In the genomic region with DNA sequence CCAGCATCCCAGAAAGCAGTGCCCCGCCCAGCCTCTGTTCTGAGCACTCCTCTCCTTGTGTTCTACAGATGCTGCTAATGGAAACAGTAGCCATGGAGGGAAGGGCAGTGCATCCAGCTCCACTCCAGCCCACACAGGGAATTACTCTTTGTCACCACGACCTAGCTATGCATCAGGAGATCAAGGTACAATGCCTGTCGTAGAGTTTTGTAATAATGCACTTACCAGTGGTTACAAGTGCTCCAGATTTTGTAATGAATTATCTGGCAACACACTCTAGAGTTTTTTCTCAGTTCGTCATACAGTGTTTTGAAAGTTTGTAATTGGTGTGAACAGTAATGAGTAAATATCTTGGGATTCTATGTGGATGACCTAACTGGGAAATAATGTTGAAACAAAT, we compare ENCODE assay signal across 15 cellular contexts.
DNase-seq lines count a peak whose midpoint lies in the region; ATAC-seq and TF ChIP-seq lines count a peak whose summit lies in the region.
"Had no signal": no experiment of that assay in that cellular context is flagged by ENCODE, and none has a peak within 500 bp of the region (broad histone marks: within the 10 kb centered on the region; RNA-seq: fewer than 3 reads in every experiment).

No MANE protein-coding gene starts in this region.

- H4K20me1 ChIP-seq in GM23248 (ENCODE audit: insufficient read depth): no peaks in the 10 kb centered on the region

- H3K27me3 ChIP-seq in GM23248 (replicated peaks; ENCODE audit: insufficient read depth): no peaks in the 10 kb centered on the region
- no peaks in the 10 kb centered on the region for H3K27me3 ChIP-seq in RWPE2 (ENCODE audit: insufficient read depth, poor library complexity, severe bottlenecking)
- H3K27me3 ChIP-seq: sigmoid colon had no signal

- H3K4me1 ChIP-seq in GM23248 (ENCODE audit: insufficient read depth) (peaks cover 15% of the 10 kb centered on the region), RWPE2 (ENCODE audit: insufficient read depth, poor library complexity, severe bottlenecking) (peaks cover 14% of the 10 kb centered on the region)
- H3K4me1 ChIP-seq: sigmoid colon had no signal

- in situ Hi-C loops in GM23248 (cut with MboI): loop anchor here (25.0 kb wide), 1 partner anchor 227 kb away; no protein-coding TSS in a partner anchor

- no peak overlapping the region for H3K4me3 Mint-ChIP-seq in stimulated activated naive CD8-positive, alpha-beta T cell treated with anti-CD3 and anti-CD28 coated beads, Interleukin-15, amount 100 ng/mL, for 72 hours
- H3K4me3 Mint-ChIP-seq in activated T-cell treated with anti-CD3 and anti-CD28 coated beads, Interleukin-2, amount 50 U/mL, for 72 hours: no peak overlapping the region
- H3K4me3 Mint-ChIP-seq: activated T-helper 1 cell treated with anti-CD3 and anti-CD28 coated beads, Interleukin-12 subunit alpha, Interleukin-12 subunit beta, Interleukin-2, Interleukin-4 antibody, amounts not matched to agents 30 ng/mL and 10 ng/mL and 1 ng/mL, durations not matched to agents 14 hours and 24 hours and 36 hours had no signal

- no peaks in the 10 kb centered on the region for H3K4me1 Mint-ChIP-seq in stimulated activated naive CD8-positive, alpha-beta T cell treated with anti-CD3 and anti-CD28 coated beads, Interleukin-15, amount 100 ng/mL, for 72 hours
- H3K4me1 Mint-ChIP-seq in activated T-cell treated with anti-CD3 and anti-CD28 coated beads, Interleukin-2, amount 50 U/mL, for 72 hours (ENCODE audit: low read depth): no peaks in the 10 kb centered on the region

- no peaks in the 10 kb centered on the region for H3K79me2 ChIP-seq in GM23248 (ENCODE audit: insufficient read depth)

- H3K36me3 ChIP-seq in GM23248 (ENCODE audit: low read depth) (no peaks in the 10 kb centered on the region), RWPE2 (ENCODE audit: low read depth) (peaks cover 3% of the 10 kb centered on the region; the same call in 1 of the 2 replicates)
- H3K36me3 ChIP-seq: sigmoid colon had no signal

- peak overlapping the region; percentile 52 for H3K4me2 ChIP-seq in GM23248 (ENCODE audit: unreplicated experiment)
- H3K4me2 ChIP-seq: KMS-11 had no signal

- no peaks in the 10 kb centered on the region for H3K9me3 Mint-ChIP-seq in stimulated activated naive CD8-positive, alpha-beta T cell treated with anti-CD3 and anti-CD28 coated beads, Interleukin-15, amount 100 ng/mL, for 72 hours
- H3K9me3 Mint-ChIP-seq in activated T-cell treated with anti-CD3 and anti-CD28 coated beads, Interleukin-2, amount 50 U/mL, for 72 hours: no peaks in the 10 kb centered on the region
- H3K9me3 Mint-ChIP-seq: activated T-helper 1 cell treated with anti-CD3 and anti-CD28 coated beads, Interleukin-12 subunit alpha, Interleukin-12 subunit beta, Interleukin-2, Interleukin-4 antibody, amounts not matched to agents 30 ng/mL and 10 ng/mL and 1 ng/mL, durations not matched to agents 14 hours and 24 hours and 36 hours had no signal

- no peak overlapping the region for H3K27ac Mint-ChIP-seq in stimulated activated naive CD8-positive, alpha-beta T cell treated with anti-CD3 and anti-CD28 coated beads, Interleukin-15, amount 100 ng/mL, for 72 hours
- H3K27ac Mint-ChIP-seq in activated T-cell treated with anti-CD3 and anti-CD28 coated beads, Interleukin-2, amount 50 U/mL, for 72 hours: no peak overlapping the region
- H3K27ac Mint-ChIP-seq: activated T-helper 1 cell treated with anti-CD3 and anti-CD28 coated beads, Interleukin-12 subunit alpha, Interleukin-12 subunit beta, Interleukin-2, Interleukin-4 antibody, amounts not matched to agents 30 ng/mL and 10 ng/mL and 1 ng/mL, durations not matched to agents 14 hours and 24 hours and 36 hours had no signal

- H3K27ac ChIP-seq in GM23248 (peak overlapping the region; percentile 83), RWPE2 (ENCODE audit: poor library complexity, severe bottlenecking) (peak overlapping the region; percentile 58)
- H3K27ac ChIP-seq: KMS-11, sigmoid colon had no signal

- peak overlapping the region; percentile 60 for H3K9ac ChIP-seq in GM23248
- H3K9ac ChIP-seq: KMS-11 had no signal

- H3K27me3 Mint-ChIP-seq in stimulated activated naive CD8-positive, alpha-beta T cell treated with anti-CD3 and anti-CD28 coated beads, Interleukin-15, amount 100 ng/mL, for 72 hours: peaks cover 22% of the 10 kb centered on the region
- peaks cover 39% of the 10 kb centered on the region for H3K27me3 Mint-ChIP-seq in activated T-cell treated with anti-CD3 and anti-CD28 coated beads, Interleukin-2, amount 50 U/mL, for 72 hours (ENCODE audit: low read depth)

- H3K4me3 ChIP-seq in GM23248 (no peak overlapping the region), RWPE2 (ENCODE audit: severe bottlenecking) (no peak overlapping the region), fibroblast of villous mesenchyme (ENCODE audit: low read depth, low read length) (no peak overlapping the region), skeletal muscle cell (ENCODE audit: low read depth, low read length) (no peak overlapping the region)
- H3K4me3 ChIP-seq: sigmoid colon had no signal

- DNase-seq in GM23248: peak; percentile 95
- DNase-seq in RWPE2 (ENCODE audit: low spot score): no peak
- DNase-seq in fibroblast of villous mesenchyme (ENCODE audit: low read depth): peak; percentile 88
- DNase-seq in skeletal muscle cell (ENCODE audit: low read depth): peak; percentile 37
- no peak for DNase-seq in stimulated activated naive CD8-positive, alpha-beta T cell treated with anti-CD3 and anti-CD28 coated beads, Interleukin-15, amount 100 ng/mL, for 72 hours
- DNase-seq in 8988T: no peak
- no peak for DNase-seq in activated T-cell treated with anti-CD3 and anti-CD28 coated beads, Interleukin-2, amount 50 U/mL, for 72 hours
- DNase-seq: cerebellar nuclear complex, midbrain, SHP77, sigmoid colon had no signal

- no peak for TF ChIP-seq CTCF in RWPE2 (IDR thresholded peaks at IDR 0.05; ENCODE audit: poor library complexity, severe bottlenecking)
- TF ChIP-seq CTCF in fibroblast of villous mesenchyme (IDR thresholded peaks at IDR 0.05; ENCODE audit: insufficient read depth, low read depth, low read length): no peak

- H3K9me2 ChIP-seq in GM23248 (ENCODE audit: insufficient read depth): no peaks in the 10 kb centered on the region

- no peaks in the 10 kb centered on the region for H3K36me3 Mint-ChIP-seq in activated T-cell treated with anti-CD3 and anti-CD28 coated beads, Interleukin-2, amount 50 U/mL, for 72 hours (ENCODE audit: insufficient read depth in 2 of 2)

- peaks cover 15% of the 10 kb centered on the region for H3F3A ChIP-seq in GM23248 (ENCODE audit: insufficient read depth)

- peak; percentile 96 for ATAC-seq in RWPE2 (ENCODE audit: low read depth)
- no peak for ATAC-seq in HG03135 (IDR thresholded peaks at IDR 0.05; ENCODE audit: unreplicated experiment)
- ATAC-seq in stimulated activated naive CD8-positive, alpha-beta T cell treated with anti-CD3 and anti-CD28 coated beads, Interleukin-15, amount 100 ng/mL, for 72 hours: no peak
- no peak for ATAC-seq in activated T-cell treated with anti-CD3 and anti-CD28 coated beads, Interleukin-2, amount 50 U/mL, for 72 hours (replicated peaks in 1 of 2)
- ATAC-seq: activated CD4-positive, CD25-positive, alpha-beta regulatory T cell treated with anti-CD3 and anti-CD28 coated beads, Interleukin-2, amount 50 U/mL, for 24 hours had no signal

- H2AFZ ChIP-seq in GM23248: peak overlapping the region; percentile 39; the same call in 1 of the 2 replicates

- WGBS in GM23248 (ENCODE audit: low coverage in 1 of 2, low lambda C conversion rate in 2 of 2, missing lambda C conversion rate in 2 of 2), 2 experiments: 0 to 2% methylated on average over 4 of the region's 4 CpGs

- H3K9me3 ChIP-seq in GM23248 (ENCODE audit: low read depth) (no peaks in the 10 kb centered on the region), RWPE2 (ENCODE audit: severe bottlenecking) (no peaks in the 10 kb centered on the region)
- H3K9me3 ChIP-seq: sigmoid colon had no signal

Comparison
In these comparisons a context has a peak if more than half of its experiments do, and no peak if none do; other contexts are left out.
1. DNase-seq: peak in GM23248 (single experiment), fibroblast of villous mesenchyme (single experiment) and skeletal muscle cell (single experiment); none in RWPE2 (single experiment), stimulated activated naive CD8-positive, alpha-beta T cell treated with anti-CD3 and anti-CD28 coated beads, Interleukin-15, amount 100 ng/mL, for 72 hours (0 of 2), 8988T (single experiment) and activated T-cell treated with anti-CD3 and anti-CD28 coated beads, Interleukin-2, amount 50 U/mL, for 72 hours (0 of 2).